Comparison of ENCODE assay signal across 8 cellular contexts in genomic region chr3:190321789-190322603, GRCh38. TPM values are rescaled to one million over a fixed set of nuclear protein-coding genes. Genes with fewer than 3 reads are reported as not detected.
DNase-seq lines count a peak whose midpoint lies in the region; ATAC-seq and TF ChIP-seq lines count a peak whose summit lies in the region.

Gene CLDN1 (minus strand): TSS chr3:190322446. CDS start chr3:190322206, 240 bp downstream.

- TF ChIP-seq CTCF in osteoblast (IDR thresholded peaks at IDR 0.05; ENCODE audit: extremely low read depth, low read depth, low read length) (peak; percentile 78), suprapubic skin (IDR thresholded peaks at IDR 0.05) (peak; percentile 69 to 98)

- peak within 1 kb of the TSS; percentile 25 for H3K4me3 ChIP-seq in Jurkat, Clone E6-1 (ENCODE audit: low read length)
- peak within 1 kb of the TSS; percentile 73 for H3K4me3 ChIP-seq in osteoblast (ENCODE audit: insufficient read depth, low read length)
- peak within 1 kb of the TSS; percentile 70 for H3K4me3 ChIP-seq in suprapubic skin

- H3K27ac ChIP-seq in osteoblast (ENCODE audit: low read depth, low read length) (peak within 1 kb of the TSS; percentile 54), suprapubic skin (peak within 1 kb of the TSS; percentile 86)

- POLR2A ChIA-PET in activated naive CD8-positive, alpha-beta T cell treated with anti-CD3 and anti-CD28 coated beads, Interleukin-2, amount 10 ng/mL, durations not matched to agents 7 days and 5 days (lab: Charles Lee): no interaction called here

- peak; percentile 93 for ATAC-seq in GM21576 (IDR thresholded peaks at IDR 0.05; ENCODE audit: unreplicated experiment)
- ATAC-seq in SK-N-SH treated with all-trans-retinoic acid at 6 μM for 48 hours: peak; percentile 99
- ATAC-seq in activated naive CD8-positive, alpha-beta T cell treated with anti-CD3 and anti-CD28 coated beads, Interleukin-2, amount 10 ng/mL, durations not matched to agents 7 days and 5 days (ENCODE audit: low read depth): peak; percentile 98

- TF ChIP-seq EP300 in suprapubic skin (IDR thresholded peaks at IDR 0.05): no peak

- H3K4me1 Mint-ChIP-seq in activated naive CD8-positive, alpha-beta T cell treated with anti-CD3 and anti-CD28 coated beads, Interleukin-2, amount 10 ng/mL, durations not matched to agents 7 days and 5 days: peaks cover 6% of the 10 kb centered on the region

- H3K9me3 Mint-ChIP-seq in activated naive CD8-positive, alpha-beta T cell treated with anti-CD3 and anti-CD28 coated beads, Interleukin-2, amount 10 ng/mL, durations not matched to agents 7 days and 5 days: no peaks in the 10 kb centered on the region

- no peak within 1 kb of the TSS for H3K27ac Mint-ChIP-seq in activated naive CD8-positive, alpha-beta T cell treated with anti-CD3 and anti-CD28 coated beads, Interleukin-2, amount 10 ng/mL, durations not matched to agents 7 days and 5 days

- peak; percentile 88 for DNase-seq in DMS53 (lab: John Stamatoyannopoulos, UW)
- peak; percentile 17 for DNase-seq in Jurkat, Clone E6-1 (ENCODE audit: low read depth, low spot score)
- DNase-seq in activated naive CD8-positive, alpha-beta T cell treated with anti-CD3 and anti-CD28 coated beads, Interleukin-2, amount 10 ng/mL, durations not matched to agents 7 days and 5 days: peak; percentile 89
- DNase-seq in head of caudate nucleus: peak; percentile 56 to 93 (median 84)
- DNase-seq in osteoblast (ENCODE audit: insufficient read length, low spot score, missing footprints): peak; percentile 94
- peak; percentile 87 to 88 for DNase-seq in suprapubic skin (ENCODE audit: low spot score in 2 of 2)

- intact Hi-C loops in head of caudate nucleus (cut with DNase I): loop anchor here (5.0 kb wide), 1 partner anchor 95 kb away; no protein-coding TSS in a partner anchor

- H4K20me1 ChIP-seq in osteoblast (ENCODE audit: insufficient read depth, low read length): no peaks in the 10 kb centered on the region

- H3K4me1 ChIP-seq in osteoblast (ENCODE audit: insufficient read depth, low read length) (peaks cover 28% of the 10 kb centered on the region), suprapubic skin (peaks cover 17% of the 10 kb centered on the region)

- 7% methylated on average over 21 of the region's 64 CpGs for WGBS in suprapubic skin

- TF ChIP-seq POLR2A in suprapubic skin (IDR thresholded peaks at IDR 0.05): peak in 1 of 2 donors; percentile 11

- H3K4me3 Mint-ChIP-seq in activated naive CD8-positive, alpha-beta T cell treated with anti-CD3 and anti-CD28 coated beads, Interleukin-2, amount 10 ng/mL, durations not matched to agents 7 days and 5 days: peak within 1 kb of the TSS; percentile 71

- no peaks in the 10 kb centered on the region for H3K27me3 ChIP-seq in osteoblast (ENCODE audit: insufficient read depth, low read length)
- H3K27me3 ChIP-seq in suprapubic skin: no peaks in the 10 kb centered on the region

- H3K9me3 ChIP-seq in osteoblast (ENCODE audit: low read depth, low read length) (no peaks in the 10 kb centered on the region), suprapubic skin (no peaks in the 10 kb centered on the region)

- peaks cover 34% of the 10 kb centered on the region for H3K27me3 Mint-ChIP-seq in activated naive CD8-positive, alpha-beta T cell treated with anti-CD3 and anti-CD28 coated beads, Interleukin-2, amount 10 ng/mL, durations not matched to agents 7 days and 5 days

- H3K79me2 ChIP-seq in osteoblast (ENCODE audit: insufficient read depth, low read length): no peaks in the 10 kb centered on the region

- H3K36me3 Mint-ChIP-seq in activated naive CD8-positive, alpha-beta T cell treated with anti-CD3 and anti-CD28 coated beads, Interleukin-2, amount 10 ng/mL, durations not matched to agents 7 days and 5 days: no peaks in the 10 kb centered on the region

- H2AFZ ChIP-seq in osteoblast (ENCODE audit: low read length): peak within 1 kb of the TSS; percentile 77

- H3K4me2 ChIP-seq in osteoblast (ENCODE audit: insufficient read depth, low read length): peak within 1 kb of the TSS; percentile 91

- no peaks in the 10 kb centered on the region for H3K36me3 ChIP-seq in osteoblast (ENCODE audit: insufficient read depth, low read length)
- H3K36me3 ChIP-seq in suprapubic skin: no peaks in the 10 kb centered on the region

TF ChIP-seq in SK-N-SH treated with all-trans-retinoic acid at 6 μM for 48 hours, 23 proteins besides CTCF, POLR2A, EP300 and RAD21:
- TF ChIP-seq PATZ1 (CRISPR knock-in tag; IDR thresholded peaks at IDR 0.05; ENCODE audit: borderline replicate concordance): no peak
- no peak for TF ChIP-seq ZFP30 (CRISPR knock-in tag; IDR thresholded peaks at IDR 0.05)
- no peak for TF ChIP-seq OSR1 (CRISPR knock-in tag; IDR thresholded peaks at IDR 0.05)
- no peak for TF ChIP-seq POU6F1 (CRISPR knock-in tag; IDR thresholded peaks at IDR 0.05; ENCODE audit: borderline replicate concordance, low read depth)
- no peak for TF ChIP-seq ZFP3 (CRISPR knock-in tag; IDR thresholded peaks at IDR 0.05)
- no peak for TF ChIP-seq ZNF70 (CRISPR knock-in tag; IDR thresholded peaks at IDR 0.05)
- TF ChIP-seq ZC3H10 (CRISPR knock-in tag; IDR thresholded peaks at IDR 0.05): no peak
- TF ChIP-seq ESRRG (CRISPR knock-in tag; IDR thresholded peaks at IDR 0.05): no peak
- TF ChIP-seq ZNF8 (CRISPR knock-in tag; IDR thresholded peaks at IDR 0.05): no peak
- no peak for TF ChIP-seq RARB (CRISPR knock-in tag; IDR thresholded peaks at IDR 0.05)
- no peak for TF ChIP-seq BACH2 (CRISPR knock-in tag; IDR thresholded peaks at IDR 0.05; ENCODE audit: borderline replicate concordance)
- no peak for TF ChIP-seq CSDC2 (CRISPR knock-in tag; IDR thresholded peaks at IDR 0.05)
- TF ChIP-seq CREB5 (CRISPR knock-in tag; IDR thresholded peaks at IDR 0.05; ENCODE audit: low read depth): no peak

RNA-seq across cellular contexts. Expression of gene CLDN1, which starts in this region (rescaled TPM):
- not detected for polyA plus RNA-seq in Jurkat, Clone E6-1 (2012; ENCODE audit: insufficient read depth, insufficient read length)
- not detected for total RNA-seq in activated naive CD8-positive, alpha-beta T cell treated with anti-CD3 and anti-CD28 coated beads, Interleukin-2, amount 10 ng/mL, durations not matched to agents 7 days and 5 days
- total RNA-seq in osteoblast (0.29 and 1.1 TPM in 2 replicates), suprapubic skin (100 to 1,000 TPM; 524 to 822 (median 675) TPM)

Comparison
In these comparisons a context has a peak if more than half of its experiments do, and no peak if none do; other contexts are left out.
1. Peak in every context shown above with its lines: DNase-seq, ATAC-seq, H3K4me3 ChIP-seq and H3K27ac ChIP-seq.
2. RNA of gene CLDN1 (total RNA-seq): 524 to 822 TPM in suprapubic skin; 0.29 to 1.1 TPM in osteoblast and not detected in activated naive CD8-positive, alpha-beta T cell treated with anti-CD3 and anti-CD28 coated beads, Interleukin-2, amount 10 ng/mL, durations not matched to agents 7 days and 5 days; every median in the first group is over 100 times any median in the second.
3. Peak in DNase-seq and ATAC-seq in activated naive CD8-positive, alpha-beta T cell treated with anti-CD3 and anti-CD28 coated beads, Interleukin-2, amount 10 ng/mL, durations not matched to agents 7 days and 5 days; RNA of the gene not detected or under 1 TPM.
4. DNase-seq: peak in every context shown above with its lines; median percentile 94 in osteoblast; 89 in activated naive CD8-positive, alpha-beta T cell treated with anti-CD3 and anti-CD28 coated beads, Interleukin-2, amount 10 ng/mL, durations not matched to agents 7 days and 5 days; 88 in DMS53; 88 in suprapubic skin; 84 in head of caudate nucleus; 17 in Jurkat, Clone E6-1.